Comparison of ENCODE assay signal across 22 cellular contexts in the genomic region with DNA sequence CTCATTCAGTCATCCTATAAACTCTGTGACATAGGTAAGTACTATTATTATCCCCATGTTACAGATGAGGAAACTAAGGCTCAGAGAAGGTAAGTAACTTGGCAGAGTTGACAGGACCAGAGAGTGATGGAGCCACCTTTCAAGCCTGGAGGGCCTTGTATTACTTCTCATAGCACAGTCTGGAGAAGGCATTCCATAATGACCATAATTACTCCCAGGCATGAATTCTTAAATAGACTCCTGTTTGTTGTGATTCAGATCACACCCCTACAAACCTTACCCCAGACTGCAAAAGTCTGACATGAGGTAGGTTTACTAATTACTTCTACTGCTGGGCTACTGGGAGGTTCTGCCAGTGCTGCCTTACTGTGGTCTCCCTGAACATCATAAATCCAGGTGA.
DNase-seq lines count a peak whose midpoint lies in the region; ATAC-seq, FAIRE-seq and TF ChIP-seq lines count a peak whose summit lies in the region.
"Had no signal": no experiment of that assay in that cellular context is flagged by ENCODE, and none has a peak within 500 bp of the region (broad histone marks: within the 10 kb centered on the region; RNA-seq: fewer than 3 reads in every experiment).

No MANE protein-coding gene starts in this region.

- H3K9ac ChIP-seq in IMR-90 (ENCODE audit: low read depth, low read length) (no peak overlapping the region), astrocyte (ENCODE audit: low read length) (no peak overlapping the region), parathyroid adenoma (no peak overlapping the region)
- H3K9ac ChIP-seq: neural progenitor cell had no signal

- POLR2A ChIA-PET in IMR-90 (lab: Charles Lee; ENCODE audit: unreplicated experiment), result no interaction called here

- intact Hi-C loops in activated CD4-positive, alpha-beta T cell treated with anti-CD3 and anti-CD28 coated beads, Interleukin-2, amount 10 ng/mL, durations not matched to agents 24 days and 14 days (cut with micrococcal nuclease), result loop anchor here (5.0 kb wide), 1 partner anchor 39 kb away; no protein-coding TSS in a partner anchor
- intact Hi-C loops in IMR-90 (cut with micrococcal nuclease), result loop anchor here (5.0 kb wide), 1 partner anchor 74 kb away; no protein-coding TSS in a partner anchor

- peaks cover 14% of the 10 kb centered on the region for H3K9me1 ChIP-seq in IMR-90 (ENCODE audit: insufficient read depth, low read length)

- H4K8ac ChIP-seq in IMR-90 (ENCODE audit: low read depth in 2 of 2, low read length in 2 of 2), result peak overlapping the region; percentile 27 to 33; a peak in 2 of 4 replicates

- peaks cover 43% of the 10 kb centered on the region for H3K4me1 ChIP-seq in IMR-90 (ENCODE audit: control insufficient read depth, insufficient read depth, low read length)
- peaks cover 33% of the 10 kb centered on the region for H3K4me1 ChIP-seq in astrocyte (ENCODE audit: insufficient read depth, low read length)
- peaks cover 9% of the 10 kb centered on the region for H3K4me1 ChIP-seq in parathyroid adenoma
- H3K4me1 ChIP-seq: neural progenitor cell had no signal

- peak overlapping the region; percentile 67 for H3K18ac ChIP-seq in IMR-90 (ENCODE audit: low read depth, low read length)

- no TSS peak for BruUV-seq in IMR-90 (replicated peaks; lab: Mats Ljungman, UMichigan)

- TF ChIP-seq POLR2A in IMR-90 (IDR thresholded peaks at IDR 0.05; ENCODE audit: low read depth, low read length), result 0 out of 2 replicates have a peak, but pooled peaks have one; percentile 25

- peaks cover 17% of the 10 kb centered on the region for H3K79me2 ChIP-seq in astrocyte (ENCODE audit: insufficient read depth, low read length)
- H3K79me2 ChIP-seq in parathyroid adenoma, result no peaks in the 10 kb centered on the region

- no peak for DNase-seq in activated CD4-positive, alpha-beta T cell treated with anti-CD3 and anti-CD28 coated beads, Interleukin-2, amount 10 ng/mL, durations not matched to agents 24 days and 14 days
- no peak for DNase-seq in activated CD4-positive, alpha-beta T cell treated with anti-CD3 and anti-CD28 coated beads, Interleukin-2, amount 50 U/mL, for 48 hours
- no peak for DNase-seq in IMR-90
- no peak for DNase-seq in astrocyte (ENCODE audit: low read depth)
- no peak for DNase-seq in NOMO-1 treated with dmso at 0.1 percent for 144 hours (lab: John Stamatoyannopoulos, UW; ENCODE audit: unreplicated experiment)
- DNase-seq: activated T-cell treated with anti-CD3 and anti-CD28 coated beads, Interleukin-2, amount 50 U/mL, for 4 hours; anterior cingulate cortex; GF-D8; stimulated activated CD4-positive, alpha-beta T cell treated with anti-CD3 and anti-CD28 coated beads, Interleukin-4, amount 100 ng/mL, for 4 hours; upper lobe of left lung had no signal

- H3K4ac ChIP-seq in IMR-90 (ENCODE audit: low read depth, low read length), result peak overlapping the region; percentile 28; the same call in 1 of the 2 replicates

- dilution Hi-C loops in IMR-90 (cut with HindIII; ENCODE audit: low sequenced_read_pairs, unreplicated experiment), result no loop called here

- H3K4me1 Mint-ChIP-seq in activated CD4-positive, alpha-beta T cell treated with anti-CD3 and anti-CD28 coated beads, Interleukin-2, amount 10 ng/mL, durations not matched to agents 24 days and 14 days, result peaks cover 39% of the 10 kb centered on the region
- H3K4me1 Mint-ChIP-seq in astrocyte (ENCODE audit: low read depth, unreplicated experiment), result peaks cover 19% of the 10 kb centered on the region
- H3K4me1 Mint-ChIP-seq: neural progenitor cell had no signal

- H3K14ac ChIP-seq in IMR-90 (replicated peaks; ENCODE audit: low read depth, low read length), result peak overlapping the region; percentile 10

- peaks cover 57% of the 10 kb centered on the region for H3K36me3 ChIP-seq in IMR-90 (ENCODE audit: control insufficient read depth, insufficient read depth, low read length)
- H3K36me3 ChIP-seq in astrocyte (ENCODE audit: insufficient read depth, low read length), result peaks cover 41% of the 10 kb centered on the region
- H3K36me3 ChIP-seq in parathyroid adenoma (ENCODE audit: control insufficient read depth, insufficient read depth, low read length), result no peaks in the 10 kb centered on the region
- H3K36me3 ChIP-seq: HAP-1, neural progenitor cell had no signal

- peak overlapping the region; percentile 58; the same call in 1 of the 2 replicates for H3K27ac ChIP-seq in IMR-90 (ENCODE audit: insufficient read depth, low read length)
- H3K27ac ChIP-seq in astrocyte (ENCODE audit: low read depth, low read length), result peak overlapping the region; percentile 90
- H3K27ac ChIP-seq in parathyroid adenoma, result peak overlapping the region; percentile 7
- H3K27ac ChIP-seq: neural progenitor cell had no signal

- H3K4me2 ChIP-seq in IMR-90 (ENCODE audit: low read depth, low read length), result no peak overlapping the region
- no peak overlapping the region for H3K4me2 ChIP-seq in astrocyte (ENCODE audit: low read length)
- H3K4me2 ChIP-seq in parathyroid adenoma (ENCODE audit: low read length), result no peak overlapping the region
- H3K4me2 ChIP-seq: A549, neural progenitor cell had no signal

- H2AFZ ChIP-seq in IMR-90 (replicated peaks; ENCODE audit: low read length, poor library complexity), result no peak overlapping the region
- no peak overlapping the region for H2AFZ ChIP-seq in astrocyte (ENCODE audit: low read depth, low read length)
- no peak overlapping the region for H2AFZ ChIP-seq in parathyroid adenoma
- H2AFZ ChIP-seq: neural progenitor cell had no signal

- H3K56ac ChIP-seq in IMR-90 (ENCODE audit: extremely low read depth, insufficient read depth, low read length), result no peak overlapping the region

- TF ChIP-seq RAD21 in IMR-90 (IDR thresholded peaks at IDR 0.05; ENCODE audit: low read length), result no peak

- peak overlapping the region; percentile 53 for H4K5ac ChIP-seq in IMR-90 (ENCODE audit: low read depth, low read length)

- peak overlapping the region; percentile 43; the same call in 1 of the 2 replicates for H2BK20ac ChIP-seq in IMR-90 (ENCODE audit: low read depth, low read length)

- H3K9me3 Mint-ChIP-seq in activated CD4-positive, alpha-beta T cell treated with anti-CD3 and anti-CD28 coated beads, Interleukin-2, amount 10 ng/mL, durations not matched to agents 24 days and 14 days, result no peaks in the 10 kb centered on the region
- H3K9me3 Mint-ChIP-seq in astrocyte (ENCODE audit: unreplicated experiment), result no peaks in the 10 kb centered on the region
- H3K9me3 Mint-ChIP-seq: activated T-cell treated with anti-CD3 and anti-CD28 coated beads, Interleukin-2, amount 50 U/mL, for 4 hours had no signal

- peak overlapping the region; percentile 3; the same call in 1 of the 2 replicates for H3K23ac ChIP-seq in IMR-90 (ENCODE audit: low read depth, low read length)

- H2BK15ac ChIP-seq in IMR-90 (ENCODE audit: low read depth, low read length), result no peak overlapping the region

- H4K91ac ChIP-seq in IMR-90 (ENCODE audit: insufficient read depth, low read depth, low read length), result no peak overlapping the region

- CTCF ChIA-PET in IMR-90 (lab: Yijun Ruan, JAX), result no interaction called here

- H2AK5ac ChIP-seq in IMR-90 (ENCODE audit: low read depth, low read length), result no peak overlapping the region

- H3K79me1 ChIP-seq in IMR-90 (ENCODE audit: low read depth in 1 of 2, low read length in 2 of 2), result peaks cover 42 to 70% of the 10 kb centered on the region in 2 experiments

- peaks cover 90% of the 10 kb centered on the region for H3K36me3 Mint-ChIP-seq in activated CD4-positive, alpha-beta T cell treated with anti-CD3 and anti-CD28 coated beads, Interleukin-2, amount 10 ng/mL, durations not matched to agents 24 days and 14 days (ENCODE audit: low read depth)
- H3K36me3 Mint-ChIP-seq in astrocyte (ENCODE audit: low read depth, unreplicated experiment), result peaks cover 6% of the 10 kb centered on the region
- H3K36me3 Mint-ChIP-seq: neural progenitor cell had no signal

- H3K4me3 ChIP-seq in IMR-90 (ENCODE audit: insufficient read depth, low read depth, low read length) (no peak overlapping the region), astrocyte (ENCODE audit: insufficient read depth, low read depth, low read length) (no peak overlapping the region), parathyroid adenoma (ENCODE audit: low read depth, low read length) (no peak overlapping the region)
- H3K4me3 ChIP-seq: A549, gastroesophageal sphincter, HAP-1, lung, neural progenitor cell, upper lobe of left lung had no signal

- no peak for TF ChIP-seq CTCF in IMR-90 (conservative IDR thresholded peaks at IDR 0.05; ENCODE audit: low read depth, low read length)
- no peak for TF ChIP-seq CTCF in astrocyte (IDR thresholded peaks at IDR 0.05; ENCODE audit: insufficient read depth, low read depth, low read length)
- no peak for TF ChIP-seq CTCF in parathyroid adenoma (IDR thresholded peaks at IDR 0.05)

- peaks cover 6% of the 10 kb centered on the region; the same call in 1 of the 2 replicates for H4K20me1 ChIP-seq in IMR-90 (ENCODE audit: insufficient read depth, low read length)
- H4K20me1 ChIP-seq in astrocyte (ENCODE audit: insufficient read depth, low read length), result no peaks in the 10 kb centered on the region

- peak overlapping the region; percentile 37 for H3K27ac Mint-ChIP-seq in activated CD4-positive, alpha-beta T cell treated with anti-CD3 and anti-CD28 coated beads, Interleukin-2, amount 10 ng/mL, durations not matched to agents 24 days and 14 days
- H3K27ac Mint-ChIP-seq in astrocyte (ENCODE audit: unreplicated experiment), result no peak overlapping the region
- H3K27ac Mint-ChIP-seq: neural progenitor cell; T-helper 1 cell treated with Interleukin-12 subunit alpha and Interleukin-12 subunit beta and Interleukin-4 antibody, amounts not matched to agents 30 μg/mL and 1 μg/mL, for 36 hours had no signal

- no peak overlapping the region for H2BK120ac ChIP-seq in IMR-90 (ENCODE audit: low read depth, low read length)

- H2BK5ac ChIP-seq in IMR-90 (ENCODE audit: low read depth, low read length, poor library complexity, severe bottlenecking), result peak overlapping the region; percentile 81

- ATAC-seq in IMR-90 (ENCODE audit: low read depth) (no peak), HG02642 (IDR thresholded peaks at IDR 0.05; ENCODE audit: poor library complexity, unreplicated experiment) (no peak), GM19463 (IDR thresholded peaks at IDR 0.05; ENCODE audit: unreplicated experiment) (no peak)
- ATAC-seq: A549; activated T-cell treated with anti-CD3 and anti-CD28 coated beads, Interleukin-2, amount 50 U/mL, for 4 hours; gastroesophageal sphincter; HepG2; Right ventricle myocardium inferior; WTC11 had no signal

- in situ Hi-C loops in IMR-90 (cut with MboI; ENCODE audit: low sequenced_read_pairs), result no loop called here

- no peaks in the 10 kb centered on the region for H3K27me3 Mint-ChIP-seq in activated CD4-positive, alpha-beta T cell treated with anti-CD3 and anti-CD28 coated beads, Interleukin-2, amount 10 ng/mL, durations not matched to agents 24 days and 14 days
- H3K27me3 Mint-ChIP-seq in astrocyte (ENCODE audit: low read depth, unreplicated experiment), result no peaks in the 10 kb centered on the region

- no peak overlapping the region for H2AK9ac ChIP-seq in IMR-90 (replicated peaks; ENCODE audit: low read depth, low read length, poor library complexity)

- peak; percentile 43 for FAIRE-seq in astrocyte (lab: Jason Lieb, UNC)
- FAIRE-seq: A549, HepG2 had no signal

- no peaks in the 10 kb centered on the region for H3K27me3 ChIP-seq in IMR-90 (ENCODE audit: control insufficient read depth, insufficient read depth, low read length)
- H3K27me3 ChIP-seq in astrocyte (ENCODE audit: insufficient read depth, low read length), result no peaks in the 10 kb centered on the region
- no peaks in the 10 kb centered on the region for H3K27me3 ChIP-seq in parathyroid adenoma (ENCODE audit: control insufficient read depth, insufficient read depth, low read length)
- H3K27me3 ChIP-seq: gastroesophageal sphincter, neural progenitor cell, upper lobe of left lung had no signal

- H3K9me3 ChIP-seq in IMR-90 (ENCODE audit: control insufficient read depth, insufficient read depth, low read length) (no peaks in the 10 kb centered on the region), astrocyte (ENCODE audit: insufficient read depth, low read depth, low read length) (no peaks in the 10 kb centered on the region), parathyroid adenoma (ENCODE audit: control insufficient read depth, low read length) (no peaks in the 10 kb centered on the region)
- H3K9me3 ChIP-seq: A549, gastroesophageal sphincter, HAP-1, upper lobe of left lung had no signal

- H3K4me3 Mint-ChIP-seq in activated CD4-positive, alpha-beta T cell treated with anti-CD3 and anti-CD28 coated beads, Interleukin-2, amount 10 ng/mL, durations not matched to agents 24 days and 14 days, result no peak overlapping the region
- H3K4me3 Mint-ChIP-seq in astrocyte (ENCODE audit: unreplicated experiment), result no peak overlapping the region
- H3K4me3 Mint-ChIP-seq: activated T-cell treated with anti-CD3 and anti-CD28 coated beads, Interleukin-2, amount 50 U/mL, for 4 hours; neural progenitor cell; T-helper 1 cell treated with Interleukin-12 subunit alpha and Interleukin-12 subunit beta and Interleukin-4 antibody, amounts not matched to agents 30 μg/mL and 1 μg/mL, for 36 hours; WTC11 had no signal

Comparison
In these comparisons a context has a peak if more than half of its experiments do, and no peak if none do; other contexts are left out.
1. H3K27ac ChIP-seq: peak in every context shown above with its lines; median percentile 90 in astrocyte; 58 in IMR-90; 7 in parathyroid adenoma.